ENCODE assay signal across 20 cellular contexts in the genomic region with DNA sequence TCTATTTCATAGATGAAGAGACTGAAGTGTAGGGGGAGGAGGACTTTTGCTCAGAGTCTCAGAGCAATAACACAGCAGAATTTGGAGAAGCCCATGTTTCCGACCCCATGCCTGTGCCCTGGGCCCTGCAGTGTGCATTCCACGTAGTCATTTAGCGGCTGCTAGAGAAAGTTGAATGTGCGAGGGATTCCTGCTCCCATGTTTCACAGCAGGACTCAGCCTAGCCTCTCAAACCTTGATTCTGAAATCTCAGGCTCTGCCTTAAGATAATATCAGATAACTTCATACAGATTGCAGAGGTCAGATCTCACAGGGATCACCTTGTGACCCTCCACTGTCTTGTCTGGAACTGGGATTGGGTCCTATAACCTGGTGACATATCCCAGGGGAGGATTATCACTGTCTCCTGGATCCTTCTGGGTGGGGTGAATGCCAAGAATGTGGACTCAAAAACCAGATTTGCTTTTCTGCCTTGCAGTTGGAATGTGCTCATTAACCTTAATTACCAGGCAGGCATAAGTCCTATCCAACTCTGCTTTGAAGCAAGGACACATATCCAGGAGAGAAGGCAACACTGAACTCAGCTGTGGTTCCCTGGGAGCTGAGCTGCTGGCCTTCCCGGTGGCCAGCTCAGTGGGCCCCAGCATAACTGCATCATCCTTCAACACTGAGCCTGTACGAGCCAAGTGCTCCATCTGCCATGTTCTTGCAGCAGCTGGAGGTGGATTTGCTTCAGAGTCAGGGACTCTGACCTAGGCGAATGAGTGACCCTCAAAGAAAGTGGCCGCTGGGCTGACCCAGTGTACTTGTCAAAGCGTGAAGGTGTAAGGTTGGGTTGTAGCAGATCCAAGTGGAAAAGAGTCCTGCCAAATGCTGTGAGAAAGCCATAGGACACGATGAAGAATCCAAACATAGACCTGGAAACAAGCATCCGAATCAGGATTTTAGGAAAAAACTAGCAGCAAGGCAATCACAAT. TPM values are rescaled to one million over a fixed set of nuclear protein-coding genes. Genes with fewer than 3 reads are reported as not detected.
A peak's percentile ranks its signal among the peaks of the same experiment; 100 is the strongest.
DNase-seq lines count a peak whose midpoint lies in the region; ATAC-seq and TF ChIP-seq lines count a peak whose summit lies in the region.
"Had no signal": no experiment of that assay in that cellular context is flagged by ENCODE, and none has a peak within 500 bp of the region (broad histone marks: within the 10 kb centered on the region; RNA-seq: fewer than 3 reads in every experiment).

No MANE protein-coding gene starts in this region.

- H3K9ac ChIP-seq in liver (ENCODE audit: low read depth in 1 of 2, low read length in 2 of 2): no peak overlapping the region

- H3K9me3 ChIP-seq in liver (ENCODE audit: control insufficient read depth in 4 of 4, low read length in 3 of 4): no peaks in the 10 kb centered on the region
- H3K9me3 ChIP-seq: BE2C had no signal

- H3K4me1 ChIP-seq in liver (ENCODE audit: control insufficient read depth in 4 of 4, insufficient read depth in 4 of 4, low read length in 3 of 4): peaks cover 21 to 65% (median 59%) of the 10 kb centered on the region in 4 donors
- H3K4me1 ChIP-seq: BE2C had no signal

- H3K4me3 ChIP-seq in liver (ENCODE audit: low read depth in 1 of 3, low read length in 3 of 3): no peak overlapping the region
- H3K4me3 ChIP-seq: PC-9 had no signal

- H3K27ac ChIP-seq in liver (ENCODE audit: low read depth in 1 of 2, low read length in 2 of 2): peak overlapping the region; percentile 55 to 75
- H3K27ac ChIP-seq: PC-9 had no signal

- H3K27me3 ChIP-seq in liver (ENCODE audit: control insufficient read depth in 4 of 4, insufficient read depth in 4 of 4, low read length in 3 of 4): no peaks in the 10 kb centered on the region

- WGBS in liver: 64% methylated on average over 11 of the region's 11 CpGs

- peak; percentile 24 for DNase-seq in NCI-H82 (lab: John Stamatoyannopoulos, UW)
- DNase-seq in NCI-H82 treated with DMSO at 0.1 percent for 48 hours (lab: John Stamatoyannopoulos, UW; ENCODE audit: unreplicated experiment): no peak
- peak; percentile 34 for DNase-seq in cerebellum (ENCODE audit: low spot score)
- DNase-seq in retina: peak; percentile 21
- no peak for DNase-seq in NCI-H2029 (lab: John Stamatoyannopoulos, UW)
- DNase-seq: 8988T; BE2C; Calu3; CD4-positive, alpha-beta T cell; DMS79 treated with DMSO at 0.1 percent for 48 hours; GDM1; KG1; NCI-H1436; NCI-H2081 treated with DMSO at 0.1 percent for 48 hours; NCI-H510A; NCI-H774; PC-9 had no signal

- ATAC-seq in GM18519 (IDR thresholded peaks at IDR 0.05; ENCODE audit: low FRiP score, unreplicated experiment) (no peak), GM19463 (IDR thresholded peaks at IDR 0.05; ENCODE audit: unreplicated experiment) (no peak)

- TF ChIP-seq RAD21 in liver (IDR thresholded peaks at IDR 0.05): no peak

- no peak for TF ChIP-seq CTCF in liver (IDR thresholded peaks at IDR 0.05; ENCODE audit: low read depth, low read length, missing input control)

- H3K36me3 ChIP-seq in liver (ENCODE audit: control insufficient read depth in 4 of 4, insufficient read depth in 3 of 4, low read depth in 1 of 4, low read length in 3 of 4): no peaks in the 10 kb centered on the region
- H3K36me3 ChIP-seq: BE2C had no signal

TF ChIP-seq in liver, 16 proteins besides CTCF, POLR2A, EP300 and RAD21:
- TF ChIP-seq HNF4A (conservative IDR thresholded peaks at IDR 0.05): peak; percentile 9 to 40
- peak; percentile 9 for TF ChIP-seq SP1 (IDR thresholded peaks at IDR 0.05)
- no peak for TF ChIP-seq FOXA1 (IDR thresholded peaks at IDR 0.05)

RNA-seq across cellular contexts. Expression of a gene that starts 43.0 kb away (rescaled TPM):
- total RNA-seq in cerebellum (7.3 TPM), liver (1 to 10 TPM; 3.1 to 4.1 TPM)
- polyA plus RNA-seq in liver: 1 to 10 TPM; 2.9 to 3.1 TPM
- total RNA-seq: Calu3; CD4-positive, alpha-beta T cell; PC-9 had no signal

RNA-seq across cellular contexts. Expression of a gene that starts 56.2 kb away (rescaled TPM):
- total RNA-seq in cerebellum (9.9 TPM), liver (100 to 1,000 TPM in 1 of 2 donors, 10 to 100 TPM in 1; 42.1 to 195 TPM)
- polyA plus RNA-seq in liver: 100 to 1,000 TPM; 176 to 226 TPM

Comparison
In these comparisons a context has a peak if more than half of its experiments do, and no peak if none do; other contexts are left out.
1. DNase-seq: peak in NCI-H82 (single experiment), cerebellum (single experiment) and retina (single experiment); none in NCI-H82 treated with DMSO at 0.1 percent for 48 hours (single experiment) and NCI-H2029 (single experiment).